22 cellular contexts compared by ENCODE assay signal in genomic region chr11:64015935-64016468, GRCh38. TPM values are rescaled to one million over a fixed set of nuclear protein-coding genes. Genes with fewer than 3 reads are reported as not detected.
DNase-seq lines count a peak whose midpoint lies in the region; TF ChIP-seq lines count a peak whose summit lies in the region.
"Had no signal": no experiment of that assay in that cellular context is flagged by ENCODE, and none has a peak within 500 bp of the region (broad histone marks: within the 10 kb centered on the region; RNA-seq: fewer than 3 reads in every experiment).

No MANE protein-coding gene starts in this region.

- H3K27ac Mint-ChIP-seq in brain: peak overlapping the region in 4 of 5 experiments; percentile 68 to 94 (median 89)
- no peak overlapping the region for H3K27ac Mint-ChIP-seq in activated CD4-positive, alpha-beta memory T cell treated with anti-CD3 and anti-CD28 coated beads for 36 hours
- H3K27ac Mint-ChIP-seq: CD8-positive, alpha-beta T cell; GM23338 had no signal

- CTCF ChIA-PET in activated CD4-positive, alpha-beta memory T cell treated with anti-CD3 and anti-CD28 coated beads for 36 hours (lab: Charles Lee): interaction anchor here (1.3 kb wide), 2 partner anchors 15 to 136 kb away, joined by 3 to 5 read pairs; no protein-coding TSS in a partner anchor

- H3K9me3 Mint-ChIP-seq in brain: no peaks in the 10 kb centered on the region
- H3K9me3 Mint-ChIP-seq in activated CD4-positive, alpha-beta memory T cell treated with anti-CD3 and anti-CD28 coated beads for 36 hours: peaks cover 2% of the 10 kb centered on the region
- H3K9me3 Mint-ChIP-seq: CD8-positive, alpha-beta T cell; GM23338 had no signal

- H3K36me3 Mint-ChIP-seq in brain: no peaks in the 10 kb centered on the region
- no peaks in the 10 kb centered on the region for H3K36me3 Mint-ChIP-seq in activated CD4-positive, alpha-beta memory T cell treated with anti-CD3 and anti-CD28 coated beads for 36 hours
- H3K36me3 Mint-ChIP-seq: CD8-positive, alpha-beta T cell had no signal

- TF ChIP-seq CTCF in brain (conservative IDR thresholded peaks at IDR 0.05): no peak

- POLR2A ChIA-PET in activated CD4-positive, alpha-beta memory T cell treated with anti-CD3 and anti-CD28 coated beads for 36 hours (lab: Charles Lee): no interaction called here

- peaks cover 63% of the 10 kb centered on the region for H3K4me1 Mint-ChIP-seq in brain
- H3K4me1 Mint-ChIP-seq in activated CD4-positive, alpha-beta memory T cell treated with anti-CD3 and anti-CD28 coated beads for 36 hours (ENCODE audit: low read depth): no peaks in the 10 kb centered on the region

- DNase-seq in NCI-H1417 (lab: John Stamatoyannopoulos, UW) (peak in 2 of 3 experiments; percentile 83 to 91), NCI-H1417 treated with DMSO at 0.1 percent for 48 hours (lab: John Stamatoyannopoulos, UW) (no peak), NCI-H2171 (lab: John Stamatoyannopoulos, UW) (peak; percentile 55), NCI-H1092 (lab: John Stamatoyannopoulos, UW) (no peak)
- no peak for DNase-seq in NK-92 treated with Interleukin-12 subunit alpha and Interleukin-12 subunit beta, amount 100 ng/mL, for 24 hours (lab: John Stamatoyannopoulos, UW)
- no peak for DNase-seq in activated CD4-positive, alpha-beta memory T cell treated with anti-CD3 and anti-CD28 coated beads for 36 hours
- DNase-seq: AML-193; CD8-positive, alpha-beta T cell; HCEC 1CT; KG1; NCI-H1092 treated with DMSO at 0.1 percent for 48 hours; NCI-H187; NCI-H345; NCI-H82; PC-3; RPMI8226; SHP77; T-helper 2 cell had no signal

- no peak overlapping the region for H3K4me3 Mint-ChIP-seq in brain
- no peak overlapping the region for H3K4me3 Mint-ChIP-seq in activated CD4-positive, alpha-beta memory T cell treated with anti-CD3 and anti-CD28 coated beads for 36 hours
- H3K4me3 Mint-ChIP-seq: CD8-positive, alpha-beta T cell; GM23338 had no signal

- H3K27me3 Mint-ChIP-seq in brain: peaks cover 10% of the 10 kb centered on the region
- H3K27me3 Mint-ChIP-seq in activated CD4-positive, alpha-beta memory T cell treated with anti-CD3 and anti-CD28 coated beads for 36 hours: no peaks in the 10 kb centered on the region

- intact Hi-C loops in activated CD4-positive, alpha-beta memory T cell treated with anti-CD3 and anti-CD28 coated beads for 36 hours (cut with micrococcal nuclease): no loop called here

RNA-seq across cellular contexts. Expression of gene FLRT1, which starts 19.7 kb away (rescaled TPM):
- polyA plus RNA-seq in brain (ENCODE audit: insufficient read depth, low read depth, low replicate concordance): 27.0 TPM
- total RNA-seq in activated CD4-positive, alpha-beta memory T cell treated with anti-CD3 and anti-CD28 coated beads for 36 hours: under 1 TPM; 0.36 to 0.50 TPM
- total RNA-seq: A172; CD8-positive, alpha-beta T cell; Daoy; PC-3 had no signal

RNA-seq across cellular contexts. Expression of gene OTUB1, which starts 29.8 kb away (rescaled TPM):
- 215 TPM for polyA plus RNA-seq in brain (ENCODE audit: insufficient read depth, low read depth, low replicate concordance)
- 10 to 100 TPM; 69.5 to 72.2 TPM for total RNA-seq in activated CD4-positive, alpha-beta memory T cell treated with anti-CD3 and anti-CD28 coated beads for 36 hours

RNA-seq across cellular contexts. Expression of gene COX8A, which starts 41.6 kb away (rescaled TPM):
- 1,055 TPM for polyA plus RNA-seq in brain (ENCODE audit: insufficient read depth, low read depth, low replicate concordance)
- total RNA-seq in activated CD4-positive, alpha-beta memory T cell treated with anti-CD3 and anti-CD28 coated beads for 36 hours: 100 to 1,000 TPM; 559 to 581 TPM

Comparison
In these comparisons a context has a peak if more than half of its experiments do, and no peak if none do; other contexts are left out.
1. DNase-seq: peak in NCI-H1417 (2 of 3) and NCI-H2171 (single experiment); none in NCI-H1417 treated with DMSO at 0.1 percent for 48 hours (single experiment), NK-92 treated with Interleukin-12 subunit alpha and Interleukin-12 subunit beta, amount 100 ng/mL, for 24 hours (single experiment), activated CD4-positive, alpha-beta memory T cell treated with anti-CD3 and anti-CD28 coated beads for 36 hours (single experiment) and NCI-H1092 (single experiment).